10 cellular contexts compared by ENCODE assay signal in genomic region chr3:197478746-197479668, GRCh38.
DNase-seq lines count a peak whose midpoint lies in the region; ATAC-seq and TF ChIP-seq lines count a peak whose summit lies in the region.
"Had no signal": no experiment of that assay in that cellular context is flagged by ENCODE, and none has a peak within 500 bp of the region (broad histone marks: within the 10 kb centered on the region; RNA-seq: fewer than 3 reads in every experiment).

No MANE protein-coding gene starts in this region.

- DNase-seq in DMS 273 (lab: John Stamatoyannopoulos, UW; ENCODE audit: unreplicated experiment) (peak; percentile 62), NCI-H1436 treated with DMSO at 0.1 percent for 48 hours (lab: John Stamatoyannopoulos, UW) (peak; percentile 40), cardiac fibroblast (ENCODE audit: low read depth in 2 of 2) (peak; percentile 20 to 60), mucosa of gallbladder (ENCODE audit: low spot score) (peak; percentile 78), NCI-H128 (lab: John Stamatoyannopoulos, UW; ENCODE audit: unreplicated experiment) (no peak), GDM1 (lab: John Stamatoyannopoulos, UW) (no peak)
- DNase-seq: activated CD4-positive, alpha-beta T cell treated with anti-CD3 and anti-CD28 coated beads for 4 hours; stimulated activated CD4-positive, alpha-beta T cell treated with anti-CD3 and anti-CD28 coated beads, Interleukin-4, amount 100 ng/mL, for 1 hour had no signal

- H3K4me3 ChIP-seq in cardiac fibroblast (replicated peaks in 1 of 2; ENCODE audit: low read depth in 2 of 2, low read length in 2 of 2): no peak overlapping the region

- TF ChIP-seq CTCF in cardiac fibroblast (IDR thresholded peaks at IDR 0.05; ENCODE audit: low read depth, low read length): no peak

- no peak for ATAC-seq in HG02678 (IDR thresholded peaks at IDR 0.05; ENCODE audit: unreplicated experiment)
- ATAC-seq in GM21825 (IDR thresholded peaks at IDR 0.05; ENCODE audit: unreplicated experiment): no peak

Comparison
In these comparisons a context has a peak if more than half of its experiments do, and no peak if none do; other contexts are left out.
1. DNase-seq: peak in DMS 273 (single experiment), NCI-H1436 treated with DMSO at 0.1 percent for 48 hours (single experiment), cardiac fibroblast (2 of 2) and mucosa of gallbladder (single experiment); none in NCI-H128 (single experiment) and GDM1 (single experiment).